In the genomic region with DNA sequence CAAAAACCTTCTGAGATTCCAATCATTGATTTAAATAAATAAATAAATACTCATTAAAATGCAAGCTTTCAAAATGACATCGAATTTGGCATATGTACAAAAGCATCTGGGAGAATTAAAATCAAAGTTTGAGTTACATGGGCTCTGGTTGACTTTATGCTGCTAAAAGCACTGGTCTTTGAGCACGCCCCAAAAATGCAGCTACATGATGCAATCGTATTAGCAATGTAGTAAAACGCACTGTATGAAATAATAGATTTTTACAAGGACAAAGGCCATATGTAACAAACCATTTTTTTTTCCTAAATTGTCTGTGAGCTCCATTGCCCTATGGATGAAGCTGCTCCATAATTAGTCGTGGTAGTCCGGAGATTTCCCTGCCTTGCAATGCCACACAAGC, we compare ENCODE assay signal across 1 cellular context.
A peak's percentile ranks its signal among the peaks of the same experiment; 100 is the strongest.
TF ChIP-seq lines count a peak whose summit lies in the region.

No MANE protein-coding gene starts in this region.

TF ChIP-seq in IMR-90, 13 proteins besides CTCF, POLR2A, EP300 and RAD21:
- TF ChIP-seq FOS (IDR thresholded peaks at IDR 0.05; ENCODE audit: low read depth, low read length) (no peak), CEBPB (IDR thresholded peaks at IDR 0.05; ENCODE audit: low read depth, low read length) (peak; percentile 60; the same call in 1 of the 2 replicates)
